In the genomic region with DNA sequence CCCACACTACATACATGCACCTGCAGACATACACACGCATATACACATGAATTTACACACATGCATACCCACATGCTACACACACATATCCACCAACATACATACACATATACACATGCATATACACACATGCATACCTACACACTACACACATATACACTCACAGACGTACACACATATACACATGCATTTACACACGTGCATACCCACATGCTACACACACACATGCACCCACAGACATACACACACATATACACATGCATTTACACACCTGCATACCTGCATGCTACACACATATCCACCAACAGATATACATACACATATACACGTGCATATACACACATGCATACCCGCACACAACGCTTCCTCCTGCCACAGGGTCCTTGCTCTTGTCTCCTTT, we compare ENCODE assay signal across 30 cellular contexts.
"Had no signal": no experiment of that assay in that cellular context is flagged by ENCODE, and none has a peak within 500 bp of the region (broad histone marks: within the 10 kb centered on the region; RNA-seq: fewer than 3 reads in every experiment).

No MANE protein-coding gene starts in this region.

- H3K9ac ChIP-seq: parathyroid adenoma had no signal

- H3K4me2 ChIP-seq: smooth muscle cell had no signal

- H3K4me1 ChIP-seq: parathyroid adenoma, psoas muscle, spleen, testis, upper lobe of left lung had no signal

- H3K4me3 ChIP-seq: ovary, psoas muscle, skin epidermis, smooth muscle cell, spleen, suprapubic skin, testis, tibial artery, transverse colon, upper lobe of left lung, vagina had no signal

- DNase-seq: naive B cell; naive thymus-derived CD8-positive, alpha-beta T cell; nephron progenitor cell; occipital lobe; ovary; posterior cingulate gyrus; psoas muscle; spleen; stimulated activated CD4-positive, alpha-beta T cell treated with anti-CD3 and anti-CD28 coated beads, Interleukin-12 subunit alpha, Interleukin-12 subunit beta, amount 100 ng/mL, for 4 hours; stimulated activated CD4-positive, alpha-beta T cell treated with anti-CD3 and anti-CD28 coated beads, Interleukin-1b, Interleukin-23, amount 100 ng/mL, for 48 hours; stimulated activated CD4-positive, alpha-beta T cell treated with anti-CD3 and anti-CD28 coated beads, Interleukin-4, amount 100 ng/mL, for 1 hour; stimulated activated CD4-positive, alpha-beta T cell treated with anti-CD3 and anti-CD28 coated beads, Interleukin-4, amount 100 ng/mL, for 4 hours; stimulated activated CD8-positive, alpha-beta memory T cell treated with anti-CD3 and anti-CD28 coated beads, Interleukin-4, amount 100 ng/mL, for 48 hours; stimulated activated naive CD4-positive, alpha-beta T cell; stimulated activated naive CD8-positive, alpha-beta T cell treated with anti-CD3 and anti-CD28 coated beads, Interleukin-15, amount 100 ng/mL, for 72 hours; stimulated activated naive CD8-positive, alpha-beta T cell treated with anti-CD3 and anti-CD28 coated beads, Interleukin-15, Interleukin-2, amounts not matched to agents 100 U/mL and 50 U/mL, for 24 hours; substantia nigra; testis; tibial artery; transverse colon; upper lobe of left lung had no signal

- H3K79me2 ChIP-seq: parathyroid adenoma had no signal

- H3K9me3 ChIP-seq: ovary, psoas muscle, spleen, suprapubic skin, testis, tibial artery, transverse colon, upper lobe of left lung, vagina had no signal

- H2AFZ ChIP-seq: parathyroid adenoma had no signal

- ATAC-seq: naive thymus-derived CD8-positive, alpha-beta T cell; natural killer cell treated with Interleukin-12 subunit alpha and Interleukin-12 subunit beta and Interleukin-15 and Interleukin-18, amount 100 ng/mL, for 72 hours; psoas muscle; right cardiac atrium; sciatic nerve; stimulated activated memory B cell treated with anti-CD40 and anti-IgM and Interleukin-4, amounts not matched to agents 10 μg/mL and 1 μg/mL and 100 μg/mL, for 72 hours; stimulated activated naive CD8-positive, alpha-beta T cell treated with anti-CD3 and anti-CD28 coated beads, Interleukin-15, amount 100 ng/mL, for 72 hours; stimulated activated naive CD8-positive, alpha-beta T cell treated with anti-CD3 and anti-CD28 coated beads, Interleukin-15, Interleukin-2, amounts not matched to agents 100 U/mL and 50 U/mL, for 24 hours had no signal

- H3K36me3 ChIP-seq: ovary, spleen, suprapubic skin, tibial artery, transverse colon, upper lobe of left lung, vagina had no signal

- H3K27me3 ChIP-seq: ovary, suprapubic skin, testis, tibial artery, transverse colon, upper lobe of left lung, vagina had no signal

- H3K27ac ChIP-seq: ovary, parathyroid adenoma, psoas muscle, spleen, testis, tibial artery, transverse colon, upper lobe of left lung, vagina had no signal
